In the genomic region with DNA sequence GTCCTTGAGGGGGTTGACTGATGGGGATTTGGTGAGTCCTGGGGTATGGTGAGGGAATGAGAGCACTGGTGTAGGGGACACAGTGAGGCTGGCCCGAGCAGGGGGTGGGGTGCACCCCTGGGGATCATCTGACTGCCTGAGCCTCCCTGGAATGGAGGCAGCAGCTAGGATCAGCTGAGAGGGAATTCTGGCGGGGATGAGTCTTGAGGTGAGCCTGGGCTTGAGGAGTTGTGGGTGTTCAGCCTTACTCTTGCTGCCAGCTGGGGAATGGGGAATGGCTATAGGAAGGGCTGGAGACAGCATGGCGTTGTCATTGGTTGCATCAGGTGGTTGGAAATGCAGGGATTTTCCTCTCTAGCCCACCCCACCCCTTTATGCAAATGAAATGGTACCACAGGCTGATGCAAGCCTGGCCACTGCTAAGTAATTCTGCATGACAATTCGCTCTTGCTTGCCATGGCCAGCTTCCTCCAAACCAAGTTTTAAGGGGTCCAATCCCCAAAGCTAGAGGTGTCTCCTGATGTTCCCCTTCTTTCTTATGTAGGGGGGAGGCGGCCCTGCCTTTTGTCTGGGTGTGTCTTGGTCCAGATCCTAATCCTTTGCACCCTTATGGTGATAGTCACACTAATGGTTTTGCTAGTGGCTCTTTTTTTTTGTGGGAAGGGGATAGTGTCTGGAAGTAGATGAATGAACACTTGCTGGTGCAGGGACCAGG, we compare ENCODE assay signal across 1 cellular context.
TF ChIP-seq lines count a peak whose summit lies in the region.

No MANE protein-coding gene starts in this region.

TF ChIP-seq in WTC11, 78 proteins besides CTCF, POLR2A, EP300 and RAD21 (continued from another document):
- TF ChIP-seq, protein P1, sequence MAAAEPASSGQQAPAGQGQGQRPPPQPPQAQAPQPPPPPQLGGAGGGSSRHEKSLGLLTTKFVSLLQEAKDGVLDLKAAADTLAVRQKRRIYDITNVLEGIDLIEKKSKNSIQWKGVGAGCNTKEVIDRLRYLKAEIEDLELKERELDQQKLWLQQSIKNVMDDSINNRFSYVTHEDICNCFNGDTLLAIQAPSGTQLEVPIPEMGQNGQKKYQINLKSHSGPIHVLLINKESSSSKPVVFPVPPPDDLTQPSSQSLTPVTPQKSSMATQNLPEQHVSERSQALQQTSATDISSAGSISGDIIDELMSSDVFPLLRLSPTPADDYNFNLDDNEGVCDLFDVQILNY (CRISPR knock-in tag; IDR thresholded peaks at IDR 0.05): 0 out of 2 replicates have a peak, but pooled peaks have one; percentile 36
- TF ChIP-seq TP53 (CRISPR knock-in tag; IDR thresholded peaks at IDR 0.05) (no peak), NR3C1 (CRISPR knock-in tag; conservative IDR thresholded peaks at IDR 0.05; ENCODE audit: low read depth) (no peak), MYBL2 (CRISPR knock-in tag; IDR thresholded peaks at IDR 0.05) (no peak), NFYB (CRISPR knock-in tag; conservative IDR thresholded peaks at IDR 0.05; ENCODE audit: low read depth) (no peak), SOX15 (CRISPR knock-in tag; IDR thresholded peaks at IDR 0.05) (no peak), SMAD3 (CRISPR knock-in tag; IDR thresholded peaks at IDR 0.05; ENCODE audit: borderline replicate concordance) (no peak), ZNF423 (CRISPR knock-in tag; IDR thresholded peaks at IDR 0.05) (no peak), FOXP1 (CRISPR knock-in tag; IDR thresholded peaks at IDR 0.05; ENCODE audit: borderline replicate concordance) (no peak), OVOL2 (CRISPR knock-in tag; IDR thresholded peaks at IDR 0.05; ENCODE audit: borderline replicate concordance) (no peak), EMX1 (CRISPR knock-in tag; IDR thresholded peaks at IDR 0.05) (no peak; the same call in 1 of the 2 replicates), SP1 (CRISPR knock-in tag; conservative IDR thresholded peaks at IDR 0.05) (peak; percentile 36; the same call in 1 of the 2 replicates), JUN (CRISPR knock-in tag; IDR thresholded peaks at IDR 0.05) (no peak), ZNF138 (CRISPR knock-in tag; conservative IDR thresholded peaks at IDR 0.05) (no peak), ZNF671 (CRISPR knock-in tag; IDR thresholded peaks at IDR 0.05) (no peak), RELA (CRISPR knock-in tag; IDR thresholded peaks at IDR 0.05; ENCODE audit: borderline replicate concordance) (no peak), NR1H2 (CRISPR knock-in tag; IDR thresholded peaks at IDR 0.05) (no peak), ZNF219 (CRISPR knock-in tag; IDR thresholded peaks at IDR 0.05; ENCODE audit: borderline replicate concordance) (no peak)
- TF ChIP-seq, protein P2, sequence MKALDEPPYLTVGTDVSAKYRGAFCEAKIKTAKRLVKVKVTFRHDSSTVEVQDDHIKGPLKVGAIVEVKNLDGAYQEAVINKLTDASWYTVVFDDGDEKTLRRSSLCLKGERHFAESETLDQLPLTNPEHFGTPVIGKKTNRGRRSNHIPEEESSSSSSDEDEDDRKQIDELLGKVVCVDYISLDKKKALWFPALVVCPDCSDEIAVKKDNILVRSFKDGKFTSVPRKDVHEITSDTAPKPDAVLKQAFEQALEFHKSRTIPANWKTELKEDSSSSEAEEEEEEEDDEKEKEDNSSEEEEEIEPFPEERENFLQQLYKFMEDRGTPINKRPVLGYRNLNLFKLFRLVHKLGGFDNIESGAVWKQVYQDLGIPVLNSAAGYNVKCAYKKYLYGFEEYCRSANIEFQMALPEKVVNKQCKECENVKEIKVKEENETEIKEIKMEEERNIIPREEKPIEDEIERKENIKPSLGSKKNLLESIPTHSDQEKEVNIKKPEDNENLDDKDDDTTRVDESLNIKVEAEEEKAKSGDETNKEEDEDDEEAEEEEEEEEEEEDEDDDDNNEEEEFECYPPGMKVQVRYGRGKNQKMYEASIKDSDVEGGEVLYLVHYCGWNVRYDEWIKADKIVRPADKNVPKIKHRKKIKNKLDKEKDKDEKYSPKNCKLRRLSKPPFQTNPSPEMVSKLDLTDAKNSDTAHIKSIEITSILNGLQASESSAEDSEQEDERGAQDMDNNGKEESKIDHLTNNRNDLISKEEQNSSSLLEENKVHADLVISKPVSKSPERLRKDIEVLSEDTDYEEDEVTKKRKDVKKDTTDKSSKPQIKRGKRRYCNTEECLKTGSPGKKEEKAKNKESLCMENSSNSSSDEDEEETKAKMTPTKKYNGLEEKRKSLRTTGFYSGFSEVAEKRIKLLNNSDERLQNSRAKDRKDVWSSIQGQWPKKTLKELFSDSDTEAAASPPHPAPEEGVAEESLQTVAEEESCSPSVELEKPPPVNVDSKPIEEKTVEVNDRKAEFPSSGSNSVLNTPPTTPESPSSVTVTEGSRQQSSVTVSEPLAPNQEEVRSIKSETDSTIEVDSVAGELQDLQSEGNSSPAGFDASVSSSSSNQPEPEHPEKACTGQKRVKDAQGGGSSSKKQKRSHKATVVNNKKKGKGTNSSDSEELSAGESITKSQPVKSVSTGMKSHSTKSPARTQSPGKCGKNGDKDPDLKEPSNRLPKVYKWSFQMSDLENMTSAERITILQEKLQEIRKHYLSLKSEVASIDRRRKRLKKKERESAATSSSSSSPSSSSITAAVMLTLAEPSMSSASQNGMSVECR (CRISPR knock-in tag; IDR thresholded peaks at IDR 0.05; ENCODE audit: borderline replicate concordance): no peak
- TF ChIP-seq, protein P3, sequence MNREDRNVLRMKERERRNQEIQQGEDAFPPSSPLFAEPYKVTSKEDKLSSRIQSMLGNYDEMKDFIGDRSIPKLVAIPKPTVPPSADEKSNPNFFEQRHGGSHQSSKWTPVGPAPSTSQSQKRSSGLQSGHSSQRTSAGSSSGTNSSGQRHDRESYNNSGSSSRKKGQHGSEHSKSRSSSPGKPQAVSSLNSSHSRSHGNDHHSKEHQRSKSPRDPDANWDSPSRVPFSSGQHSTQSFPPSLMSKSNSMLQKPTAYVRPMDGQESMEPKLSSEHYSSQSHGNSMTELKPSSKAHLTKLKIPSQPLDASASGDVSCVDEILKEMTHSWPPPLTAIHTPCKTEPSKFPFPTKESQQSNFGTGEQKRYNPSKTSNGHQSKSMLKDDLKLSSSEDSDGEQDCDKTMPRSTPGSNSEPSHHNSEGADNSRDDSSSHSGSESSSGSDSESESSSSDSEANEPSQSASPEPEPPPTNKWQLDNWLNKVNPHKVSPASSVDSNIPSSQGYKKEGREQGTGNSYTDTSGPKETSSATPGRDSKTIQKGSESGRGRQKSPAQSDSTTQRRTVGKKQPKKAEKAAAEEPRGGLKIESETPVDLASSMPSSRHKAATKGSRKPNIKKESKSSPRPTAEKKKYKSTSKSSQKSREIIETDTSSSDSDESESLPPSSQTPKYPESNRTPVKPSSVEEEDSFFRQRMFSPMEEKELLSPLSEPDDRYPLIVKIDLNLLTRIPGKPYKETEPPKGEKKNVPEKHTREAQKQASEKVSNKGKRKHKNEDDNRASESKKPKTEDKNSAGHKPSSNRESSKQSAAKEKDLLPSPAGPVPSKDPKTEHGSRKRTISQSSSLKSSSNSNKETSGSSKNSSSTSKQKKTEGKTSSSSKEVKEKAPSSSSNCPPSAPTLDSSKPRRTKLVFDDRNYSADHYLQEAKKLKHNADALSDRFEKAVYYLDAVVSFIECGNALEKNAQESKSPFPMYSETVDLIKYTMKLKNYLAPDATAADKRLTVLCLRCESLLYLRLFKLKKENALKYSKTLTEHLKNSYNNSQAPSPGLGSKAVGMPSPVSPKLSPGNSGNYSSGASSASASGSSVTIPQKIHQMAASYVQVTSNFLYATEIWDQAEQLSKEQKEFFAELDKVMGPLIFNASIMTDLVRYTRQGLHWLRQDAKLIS (CRISPR knock-in tag; IDR thresholded peaks at IDR 0.05; ENCODE audit: borderline replicate concordance): no peak
- TF ChIP-seq, protein P4, sequence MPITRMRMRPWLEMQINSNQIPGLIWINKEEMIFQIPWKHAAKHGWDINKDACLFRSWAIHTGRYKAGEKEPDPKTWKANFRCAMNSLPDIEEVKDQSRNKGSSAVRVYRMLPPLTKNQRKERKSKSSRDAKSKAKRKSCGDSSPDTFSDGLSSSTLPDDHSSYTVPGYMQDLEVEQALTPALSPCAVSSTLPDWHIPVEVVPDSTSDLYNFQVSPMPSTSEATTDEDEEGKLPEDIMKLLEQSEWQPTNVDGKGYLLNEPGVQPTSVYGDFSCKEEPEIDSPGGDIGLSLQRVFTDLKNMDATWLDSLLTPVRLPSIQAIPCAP (CRISPR knock-in tag; IDR thresholded peaks at IDR 0.05): no peak
- TF ChIP-seq, protein P5, sequence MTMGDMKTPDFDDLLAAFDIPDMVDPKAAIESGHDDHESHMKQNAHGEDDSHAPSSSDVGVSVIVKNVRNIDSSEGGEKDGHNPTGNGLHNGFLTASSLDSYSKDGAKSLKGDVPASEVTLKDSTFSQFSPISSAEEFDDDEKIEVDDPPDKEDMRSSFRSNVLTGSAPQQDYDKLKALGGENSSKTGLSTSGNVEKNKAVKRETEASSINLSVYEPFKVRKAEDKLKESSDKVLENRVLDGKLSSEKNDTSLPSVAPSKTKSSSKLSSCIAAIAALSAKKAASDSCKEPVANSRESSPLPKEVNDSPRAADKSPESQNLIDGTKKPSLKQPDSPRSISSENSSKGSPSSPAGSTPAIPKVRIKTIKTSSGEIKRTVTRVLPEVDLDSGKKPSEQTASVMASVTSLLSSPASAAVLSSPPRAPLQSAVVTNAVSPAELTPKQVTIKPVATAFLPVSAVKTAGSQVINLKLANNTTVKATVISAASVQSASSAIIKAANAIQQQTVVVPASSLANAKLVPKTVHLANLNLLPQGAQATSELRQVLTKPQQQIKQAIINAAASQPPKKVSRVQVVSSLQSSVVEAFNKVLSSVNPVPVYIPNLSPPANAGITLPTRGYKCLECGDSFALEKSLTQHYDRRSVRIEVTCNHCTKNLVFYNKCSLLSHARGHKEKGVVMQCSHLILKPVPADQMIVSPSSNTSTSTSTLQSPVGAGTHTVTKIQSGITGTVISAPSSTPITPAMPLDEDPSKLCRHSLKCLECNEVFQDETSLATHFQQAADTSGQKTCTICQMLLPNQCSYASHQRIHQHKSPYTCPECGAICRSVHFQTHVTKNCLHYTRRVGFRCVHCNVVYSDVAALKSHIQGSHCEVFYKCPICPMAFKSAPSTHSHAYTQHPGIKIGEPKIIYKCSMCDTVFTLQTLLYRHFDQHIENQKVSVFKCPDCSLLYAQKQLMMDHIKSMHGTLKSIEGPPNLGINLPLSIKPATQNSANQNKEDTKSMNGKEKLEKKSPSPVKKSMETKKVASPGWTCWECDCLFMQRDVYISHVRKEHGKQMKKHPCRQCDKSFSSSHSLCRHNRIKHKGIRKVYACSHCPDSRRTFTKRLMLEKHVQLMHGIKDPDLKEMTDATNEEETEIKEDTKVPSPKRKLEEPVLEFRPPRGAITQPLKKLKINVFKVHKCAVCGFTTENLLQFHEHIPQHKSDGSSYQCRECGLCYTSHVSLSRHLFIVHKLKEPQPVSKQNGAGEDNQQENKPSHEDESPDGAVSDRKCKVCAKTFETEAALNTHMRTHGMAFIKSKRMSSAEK (CRISPR knock-in tag; IDR thresholded peaks at IDR 0.05; ENCODE audit: borderline replicate concordance): 0 out of 2 replicates have a peak, but pooled peaks have one; percentile 50
- TF ChIP-seq, protein P6, sequence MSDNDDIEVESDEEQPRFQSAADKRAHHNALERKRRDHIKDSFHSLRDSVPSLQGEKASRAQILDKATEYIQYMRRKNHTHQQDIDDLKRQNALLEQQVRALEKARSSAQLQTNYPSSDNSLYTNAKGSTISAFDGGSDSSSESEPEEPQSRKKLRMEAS (CRISPR knock-in tag; IDR thresholded peaks at IDR 0.05): peak; percentile 83; the same call in 1 of the 2 replicates
- TF ChIP-seq, protein P7, sequence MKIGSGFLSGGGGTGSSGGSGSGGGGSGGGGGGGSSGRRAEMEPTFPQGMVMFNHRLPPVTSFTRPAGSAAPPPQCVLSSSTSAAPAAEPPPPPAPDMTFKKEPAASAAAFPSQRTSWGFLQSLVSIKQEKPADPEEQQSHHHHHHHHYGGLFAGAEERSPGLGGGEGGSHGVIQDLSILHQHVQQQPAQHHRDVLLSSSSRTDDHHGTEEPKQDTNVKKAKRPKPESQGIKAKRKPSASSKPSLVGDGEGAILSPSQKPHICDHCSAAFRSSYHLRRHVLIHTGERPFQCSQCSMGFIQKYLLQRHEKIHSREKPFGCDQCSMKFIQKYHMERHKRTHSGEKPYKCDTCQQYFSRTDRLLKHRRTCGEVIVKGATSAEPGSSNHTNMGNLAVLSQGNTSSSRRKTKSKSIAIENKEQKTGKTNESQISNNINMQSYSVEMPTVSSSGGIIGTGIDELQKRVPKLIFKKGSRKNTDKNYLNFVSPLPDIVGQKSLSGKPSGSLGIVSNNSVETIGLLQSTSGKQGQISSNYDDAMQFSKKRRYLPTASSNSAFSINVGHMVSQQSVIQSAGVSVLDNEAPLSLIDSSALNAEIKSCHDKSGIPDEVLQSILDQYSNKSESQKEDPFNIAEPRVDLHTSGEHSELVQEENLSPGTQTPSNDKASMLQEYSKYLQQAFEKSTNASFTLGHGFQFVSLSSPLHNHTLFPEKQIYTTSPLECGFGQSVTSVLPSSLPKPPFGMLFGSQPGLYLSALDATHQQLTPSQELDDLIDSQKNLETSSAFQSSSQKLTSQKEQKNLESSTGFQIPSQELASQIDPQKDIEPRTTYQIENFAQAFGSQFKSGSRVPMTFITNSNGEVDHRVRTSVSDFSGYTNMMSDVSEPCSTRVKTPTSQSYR (CRISPR knock-in tag; IDR thresholded peaks at IDR 0.05): peak; percentile 11; the same call in 1 of the 2 replicates
- TF ChIP-seq, protein P8, sequence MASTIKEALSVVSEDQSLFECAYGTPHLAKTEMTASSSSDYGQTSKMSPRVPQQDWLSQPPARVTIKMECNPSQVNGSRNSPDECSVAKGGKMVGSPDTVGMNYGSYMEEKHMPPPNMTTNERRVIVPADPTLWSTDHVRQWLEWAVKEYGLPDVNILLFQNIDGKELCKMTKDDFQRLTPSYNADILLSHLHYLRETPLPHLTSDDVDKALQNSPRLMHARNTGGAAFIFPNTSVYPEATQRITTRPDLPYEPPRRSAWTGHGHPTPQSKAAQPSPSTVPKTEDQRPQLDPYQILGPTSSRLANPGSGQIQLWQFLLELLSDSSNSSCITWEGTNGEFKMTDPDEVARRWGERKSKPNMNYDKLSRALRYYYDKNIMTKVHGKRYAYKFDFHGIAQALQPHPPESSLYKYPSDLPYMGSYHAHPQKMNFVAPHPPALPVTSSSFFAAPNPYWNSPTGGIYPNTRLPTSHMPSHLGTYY (CRISPR knock-in tag; IDR thresholded peaks at IDR 0.05): peak; percentile 42; the same call in 1 of the 2 replicates
- TF ChIP-seq, protein P9, sequence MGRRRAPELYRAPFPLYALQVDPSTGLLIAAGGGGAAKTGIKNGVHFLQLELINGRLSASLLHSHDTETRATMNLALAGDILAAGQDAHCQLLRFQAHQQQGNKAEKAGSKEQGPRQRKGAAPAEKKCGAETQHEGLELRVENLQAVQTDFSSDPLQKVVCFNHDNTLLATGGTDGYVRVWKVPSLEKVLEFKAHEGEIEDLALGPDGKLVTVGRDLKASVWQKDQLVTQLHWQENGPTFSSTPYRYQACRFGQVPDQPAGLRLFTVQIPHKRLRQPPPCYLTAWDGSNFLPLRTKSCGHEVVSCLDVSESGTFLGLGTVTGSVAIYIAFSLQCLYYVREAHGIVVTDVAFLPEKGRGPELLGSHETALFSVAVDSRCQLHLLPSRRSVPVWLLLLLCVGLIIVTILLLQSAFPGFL (CRISPR knock-in tag; IDR thresholded peaks at IDR 0.05; ENCODE audit: borderline replicate concordance): no peak
